9 cellular contexts compared by ENCODE assay signal in genomic region chr12:132154341-132154761, GRCh38. TPM values are rescaled to one million over a fixed set of nuclear protein-coding genes. Genes with fewer than 3 reads are reported as not detected.
DNase-seq lines count a peak whose midpoint lies in the region; ATAC-seq and TF ChIP-seq lines count a peak whose summit lies in the region.
"Had no signal": no experiment of that assay in that cellular context is flagged by ENCODE, and none has a peak within 500 bp of the region (broad histone marks: within the 10 kb centered on the region; RNA-seq: fewer than 3 reads in every experiment).

No MANE protein-coding gene starts in this region.

- TF ChIP-seq RAD21 in SK-N-SH (IDR thresholded peaks at IDR 0.05; ENCODE audit: low read length), result no peak

- POLR2A ChIA-PET in SK-N-SH (lab: Yijun Ruan, JAX), result interaction anchor here (1.0 kb wide), 1 partner anchor 259 kb away, joined by 4 read pairs; no protein-coding TSS in a partner anchor

- H3K36me3 ChIP-seq in SK-N-SH (replicated peaks in 1 of 2; ENCODE audit: control insufficient read depth in 1 of 2, insufficient read depth in 2 of 2, low read length in 1 of 2) (peaks cover 0 to 8% of the 10 kb centered on the region in 2 experiments), heart left ventricle (peaks cover 0 to 19% (median 4%) of the 10 kb centered on the region in 9 donors), prostate gland (no peaks in the 10 kb centered on the region)

- peaks cover 15% of the 10 kb centered on the region for H3F3A ChIP-seq in SK-N-SH (replicated peaks; ENCODE audit: insufficient read depth)

- H3K27ac Mint-ChIP-seq in stimulated activated naive B cell treated with anti-CD40 and anti-IgM and Interleukin-4, amounts not matched to agents 10 μg/mL and 1 μg/mL and 100 μg/mL, for 72 hours, result peak overlapping the region; percentile 47

- H3K4me3 ChIP-seq in SK-N-SH (ENCODE audit: low read depth in 2 of 2, low read length in 1 of 2) (no peak overlapping the region), heart left ventricle (peak overlapping the region in 10 of 12 donors; percentile 10 to 52 (median 30)), prostate gland (no peak overlapping the region)
- H3K4me3 ChIP-seq: skin epidermis had no signal

- H3K27me3 ChIP-seq in SK-N-SH (ENCODE audit: insufficient read depth) (no peaks in the 10 kb centered on the region), heart left ventricle (no peaks in the 10 kb centered on the region), prostate gland (replicated peaks; ENCODE audit: insufficient read depth) (no peaks in the 10 kb centered on the region)

- H3K9ac ChIP-seq in SK-N-SH, result no peak overlapping the region

- H3K9me3 Mint-ChIP-seq in stimulated activated naive B cell treated with anti-CD40 and anti-IgM and Interleukin-4, amounts not matched to agents 10 μg/mL and 1 μg/mL and 100 μg/mL, for 72 hours, result no peaks in the 10 kb centered on the region

- H3K4me2 ChIP-seq in SK-N-SH, result no peak overlapping the region

- intact Hi-C loops in heart left ventricle (cut with DNase I), result loop anchor here in 9 of 10 donors (2.0 to 10.0 kb wide), 11 partner anchors 62 to 790 kb away; partner anchors contain the start of genes P2RX2 (in 4 of the 9) and LRCOL1 (in 3 of the 9)
- intact Hi-C loops in prostate gland (cut with DNase I), result loop anchor here (10.0 kb wide), 4 partner anchors 220 to 460 kb away; partner anchors contain the start of genes LRCOL1 and P2RX2

- no peaks in the 10 kb centered on the region for H3K79me2 ChIP-seq in SK-N-SH (ENCODE audit: insufficient read depth)

- H3K27me3 Mint-ChIP-seq in stimulated activated naive B cell treated with anti-CD40 and anti-IgM and Interleukin-4, amounts not matched to agents 10 μg/mL and 1 μg/mL and 100 μg/mL, for 72 hours, result no peaks in the 10 kb centered on the region

- no peak for DNase-seq in SK-N-SH
- DNase-seq in heart left ventricle, result peak in 2 of 5 donors; percentile 20 to 22
- no peak for DNase-seq in stimulated activated naive B cell treated with anti-CD40 and anti-IgM and Interleukin-4, amounts not matched to agents 10 μg/mL and 1 μg/mL and 100 μg/mL, for 72 hours
- DNase-seq in prostate gland (ENCODE audit: low spot score), result no peak
- DNase-seq in NOMO-1 treated with DMSO at 0.1 percent for 48 hours (lab: John Stamatoyannopoulos, UW; ENCODE audit: unreplicated experiment), result no peak
- DNase-seq in germinal center (ENCODE audit: low spot score), result no peak

- TF ChIP-seq CTCF in SK-N-SH (IDR thresholded peaks at IDR 0.05) (no peak), heart left ventricle (IDR thresholded peaks at IDR 0.05) (no peak), prostate gland (IDR thresholded peaks at IDR 0.05) (no peak)

- 77% methylated on average over 9 of the region's 21 CpGs for WGBS in SK-N-SH (ENCODE audit: low lambda C conversion rate)
- 28 to 71% (median 70%) methylated on average over 3 to 21 of the region's 21 CpGs for WGBS in heart left ventricle, 4 donors
- WGBS in prostate gland, result 73% methylated on average over 20 of the region's 21 CpGs

- H4K20me1 ChIP-seq in SK-N-SH (ENCODE audit: insufficient read depth), result 0 out of 2 replicates have a peak, but pooled peaks cover 3% of the 10 kb centered on the region

- H3K9me2 ChIP-seq in SK-N-SH, result no peaks in the 10 kb centered on the region

- H3K4me1 ChIP-seq in SK-N-SH (ENCODE audit: control insufficient read depth in 1 of 2, insufficient read depth in 2 of 2, low read depth in 1 of 2, low read length in 1 of 2) (no peaks in the 10 kb centered on the region), heart left ventricle (peaks cover 0 to 12% (median 4%) of the 10 kb centered on the region in 12 donors), prostate gland (replicated peaks) (no peaks in the 10 kb centered on the region)

- H3K9me3 ChIP-seq in SK-N-SH, result no peaks in the 10 kb centered on the region
- H3K9me3 ChIP-seq in heart left ventricle, result no peaks in the 10 kb centered on the region
- no peaks in the 10 kb centered on the region for H3K9me3 ChIP-seq in prostate gland

- H3K4me3 Mint-ChIP-seq in stimulated activated naive B cell treated with anti-CD40 and anti-IgM and Interleukin-4, amounts not matched to agents 10 μg/mL and 1 μg/mL and 100 μg/mL, for 72 hours, result peak overlapping the region in 1 of 2 donors; percentile 14

- no peak for TF ChIP-seq EP300 in SK-N-SH (IDR thresholded peaks at IDR 0.05; ENCODE audit: borderline replicate concordance in 1 of 2, low read depth in 1 of 2, low read length in 1 of 2)

- ATAC-seq in SK-N-SH treated with all-trans-retinoic acid at 6 μM for 48 hours, result peak; percentile 14
- ATAC-seq in HG03432 (IDR thresholded peaks at IDR 0.05; ENCODE audit: unreplicated experiment), result peak; percentile 20
- peak in 2 of 4 donors; percentile 2 to 11 for ATAC-seq in heart left ventricle
- peak; percentile 29 to 49 for ATAC-seq in stimulated activated naive B cell treated with anti-CD40 and anti-IgM and Interleukin-4, amounts not matched to agents 10 μg/mL and 1 μg/mL and 100 μg/mL, for 72 hours (replicated peaks)

- peaks cover 4 to 13% of the 10 kb centered on the region in 2 donors for H3K4me1 Mint-ChIP-seq in stimulated activated naive B cell treated with anti-CD40 and anti-IgM and Interleukin-4, amounts not matched to agents 10 μg/mL and 1 μg/mL and 100 μg/mL, for 72 hours

- no peak overlapping the region for H2AFZ ChIP-seq in SK-N-SH (ENCODE audit: low read depth)

- H3K27ac ChIP-seq in SK-N-SH (ENCODE audit: low read depth in 2 of 2, low read length in 1 of 2), result no peak overlapping the region
- H3K27ac ChIP-seq in heart left ventricle, result no peak overlapping the region
- H3K27ac ChIP-seq in prostate gland, result no peak overlapping the region
- H3K27ac ChIP-seq: skin epidermis had no signal

- CTCF ChIA-PET in SK-N-SH (lab: Yijun Ruan, JAX), result interaction anchor here (0.5 to 4.9 kb wide), 39 partner anchors 8 to 484 kb away, joined by 3 to 110 read pairs (median 4); partner anchors contain the start of gene DDX51

- TF ChIP-seq POLR2A in heart left ventricle (IDR thresholded peaks at IDR 0.05), result no peak
- no peak for TF ChIP-seq POLR2A in prostate gland (IDR thresholded peaks at IDR 0.05)

- H3K36me3 Mint-ChIP-seq in stimulated activated naive B cell treated with anti-CD40 and anti-IgM and Interleukin-4, amounts not matched to agents 10 μg/mL and 1 μg/mL and 100 μg/mL, for 72 hours, result peaks cover 2 to 8% of the 10 kb centered on the region in 2 donors

TF ChIP-seq in SK-N-SH treated with all-trans-retinoic acid at 6 μM for 48 hours, 23 proteins besides CTCF, POLR2A, EP300 and RAD21 (continues in another document):
- TF ChIP-seq, protein P1, sequence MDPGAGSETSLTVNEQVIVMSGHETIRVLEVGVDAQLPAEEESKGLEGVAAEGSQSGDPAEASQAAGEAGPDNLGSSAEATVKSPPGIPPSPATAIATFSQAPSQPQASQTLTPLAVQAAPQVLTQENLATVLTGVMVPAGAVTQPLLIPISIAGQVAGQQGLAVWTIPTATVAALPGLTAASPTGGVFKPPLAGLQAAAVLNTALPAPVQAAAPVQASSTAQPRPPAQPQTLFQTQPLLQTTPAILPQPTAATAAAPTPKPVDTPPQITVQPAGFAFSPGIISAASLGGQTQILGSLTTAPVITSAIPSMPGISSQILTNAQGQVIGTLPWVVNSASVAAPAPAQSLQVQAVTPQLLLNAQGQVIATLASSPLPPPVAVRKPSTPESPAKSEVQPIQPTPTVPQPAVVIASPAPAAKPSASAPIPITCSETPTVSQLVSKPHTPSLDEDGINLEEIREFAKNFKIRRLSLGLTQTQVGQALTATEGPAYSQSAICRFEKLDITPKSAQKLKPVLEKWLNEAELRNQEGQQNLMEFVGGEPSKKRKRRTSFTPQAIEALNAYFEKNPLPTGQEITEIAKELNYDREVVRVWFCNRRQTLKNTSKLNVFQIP (CRISPR knock-in tag; IDR thresholded peaks at IDR 0.05; ENCODE audit: borderline replicate concordance, low read depth), result no peak

TF ChIP-seq in SK-N-SH, 30 proteins besides CTCF, POLR2A, EP300 and RAD21:
- TF ChIP-seq USF2 (IDR thresholded peaks at IDR 0.05; ENCODE audit: borderline replicate concordance, low read depth, low read length) (no peak), GABPA (IDR thresholded peaks at IDR 0.05; ENCODE audit: low read depth) (no peak)

RNA-seq across cellular contexts. Expression of gene NOC4L, which starts 10.1 kb away (rescaled TPM):
- polyA plus RNA-seq in SK-N-SH (2012; rRNA removed) (8.3 and 12.9 TPM in 2 replicates), heart left ventricle (10 to 100 TPM; 10.9 to 21.1 TPM)
- 5.0 and 8.1 TPM in 2 replicates for polyA plus RNA-seq in SK-N-SH (2012; cell fraction: cytosol; rRNA removed)
- 17.1 and 25.2 TPM in 2 replicates for polyA plus RNA-seq in SK-N-SH (2012; cell fraction: nucleus; rRNA removed)
- total RNA-seq in heart left ventricle (10 to 100 TPM in 4 of 9 donors, 1 to 10 TPM in 5; 7.9 to 14.5 (median 9.6) TPM), prostate gland (10 to 100 TPM; 12.4 to 32.5 TPM)

RNA-seq across cellular contexts. Expression of gene DDX51, which starts 10.2 kb away (rescaled TPM):
- polyA plus RNA-seq in SK-N-SH (2012; rRNA removed) (14.4 and 17.3 TPM in 2 replicates), heart left ventricle (10 to 100 TPM; 12.8 to 14.7 TPM)
- 4.5 and 5.9 TPM in 2 replicates for polyA plus RNA-seq in SK-N-SH (2012; cell fraction: cytosol; rRNA removed)
- polyA plus RNA-seq in SK-N-SH (2012; cell fraction: nucleus; rRNA removed), result 65.1 and 90.9 TPM in 2 replicates
- total RNA-seq in heart left ventricle (1 to 10 TPM; 4.1 to 9.9 (median 8.5) TPM), prostate gland (10 to 100 TPM; 12.7 to 29.0 TPM)

Comparison
In these comparisons a context has a peak if more than half of its experiments do, and no peak if none do; other contexts are left out.
1. H3K4me3 ChIP-seq: peak in heart left ventricle (10 of 12); none in SK-N-SH (0 of 2) and prostate gland (0 of 2).